1 cellular context compared by ENCODE assay signal in the genomic region with DNA sequence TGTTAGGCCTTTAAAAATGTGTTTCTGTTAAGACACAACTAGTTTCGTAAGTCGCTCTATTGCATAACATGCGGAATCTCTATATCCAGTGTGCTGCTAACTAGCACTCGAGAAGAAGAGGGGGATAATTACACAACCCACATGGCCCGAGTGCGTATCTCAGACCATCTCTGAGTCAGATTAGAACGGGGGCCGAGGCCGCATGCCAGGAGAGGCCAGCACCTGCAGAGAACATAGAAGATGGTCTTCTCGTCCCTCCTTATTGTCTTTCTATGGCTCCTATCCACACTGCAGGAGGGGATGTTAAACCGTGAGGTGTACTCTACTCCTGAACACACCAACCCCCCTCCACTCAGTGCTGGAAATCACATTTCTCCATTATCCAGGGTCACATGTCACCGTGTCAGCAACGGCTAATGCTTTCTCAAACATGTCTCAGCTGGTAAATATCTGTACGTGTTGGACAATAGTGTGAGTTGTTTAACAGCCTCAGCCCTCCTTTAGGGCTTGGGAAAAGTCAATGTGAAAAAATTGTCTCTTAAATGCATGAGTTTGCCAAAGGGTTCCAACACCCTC.
A peak's percentile ranks its signal among the peaks of the same experiment; 100 is the strongest.
TF ChIP-seq lines count a peak whose summit lies in the region.

No MANE protein-coding gene starts in this region.

TF ChIP-seq in HepG2, 621 proteins besides CTCF, POLR2A, EP300 and RAD21 (continued from another document):
- TF ChIP-seq, protein P1, sequence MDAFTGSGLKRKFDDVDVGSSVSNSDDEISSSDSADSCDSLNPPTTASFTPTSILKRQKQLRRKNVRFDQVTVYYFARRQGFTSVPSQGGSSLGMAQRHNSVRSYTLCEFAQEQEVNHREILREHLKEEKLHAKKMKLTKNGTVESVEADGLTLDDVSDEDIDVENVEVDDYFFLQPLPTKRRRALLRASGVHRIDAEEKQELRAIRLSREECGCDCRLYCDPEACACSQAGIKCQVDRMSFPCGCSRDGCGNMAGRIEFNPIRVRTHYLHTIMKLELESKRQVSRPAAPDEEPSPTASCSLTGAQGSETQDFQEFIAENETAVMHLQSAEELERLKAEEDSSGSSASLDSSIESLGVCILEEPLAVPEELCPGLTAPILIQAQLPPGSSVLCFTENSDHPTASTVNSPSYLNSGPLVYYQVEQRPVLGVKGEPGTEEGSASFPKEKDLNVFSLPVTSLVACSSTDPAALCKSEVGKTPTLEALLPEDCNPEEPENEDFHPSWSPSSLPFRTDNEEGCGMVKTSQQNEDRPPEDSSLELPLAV (CRISPR knock-in tag; conservative IDR thresholded peaks at IDR 0.05; ENCODE audit: low read depth), result no peak
- TF ChIP-seq KLF16 (CRISPR knock-in tag; IDR thresholded peaks at IDR 0.05) (0 out of 4 replicates have a peak, but pooled peaks of 1 of the 2 experiments have one; percentile 15), CEBPG (CRISPR knock-in tag; IDR thresholded peaks at IDR 0.05) (peak; percentile 88), KAT8 (CRISPR knock-in tag; IDR thresholded peaks at IDR 0.05) (0 out of 2 replicates have a peak, but pooled peaks have one; percentile 20), ZFX (CRISPR knock-in tag; IDR thresholded peaks at IDR 0.05; ENCODE audit: low read depth) (peak; percentile 16; the same call in 1 of the 2 replicates), ELF3 (CRISPR knock-in tag; IDR thresholded peaks at IDR 0.05) (no peak), DNMT3B (CRISPR knock-in tag; conservative IDR thresholded peaks at IDR 0.05) (no peak), KDM2A (CRISPR knock-in tag; IDR thresholded peaks at IDR 0.05; ENCODE audit: borderline replicate concordance, low read depth) (0 out of 2 replicates have a peak, but pooled peaks have one; percentile 21), TBP (CRISPR knock-in tag; IDR thresholded peaks at IDR 0.05) (no peak), ZNF563 (CRISPR knock-in tag; IDR thresholded peaks at IDR 0.05) (no peak), ZNF670 (CRISPR knock-in tag; IDR thresholded peaks at IDR 0.05; ENCODE audit: borderline replicate concordance) (no peak), GATAD2A (CRISPR knock-in tag; IDR thresholded peaks at IDR 0.05) (peak; percentile 69), GTF3A (CRISPR knock-in tag; conservative IDR thresholded peaks at IDR 0.05) (no peak), ZNF33B (CRISPR knock-in tag; IDR thresholded peaks at IDR 0.05) (no peak), NFYB (CRISPR knock-in tag; IDR thresholded peaks at IDR 0.05) (no peak), STAG1 (CRISPR knock-in tag; IDR thresholded peaks at IDR 0.05) (no peak), CBX5 (CRISPR knock-in tag; IDR thresholded peaks at IDR 0.05; ENCODE audit: borderline replicate concordance) (no peak), ZEB1 (IDR thresholded peaks at IDR 0.05; ENCODE audit: insufficient replicate concordance, low read depth) (no peak), RAD51 (IDR thresholded peaks at IDR 0.05; ENCODE audit: borderline replicate concordance) (no peak), THAP11 (CRISPR knock-in tag; IDR thresholded peaks at IDR 0.05) (no peak), ZNF790 (CRISPR knock-in tag; IDR thresholded peaks at IDR 0.05; ENCODE audit: borderline replicate concordance) (no peak), ZBTB7B (CRISPR knock-in tag; IDR thresholded peaks at IDR 0.05) (no peak), ZNF577 (CRISPR knock-in tag; IDR thresholded peaks at IDR 0.05; ENCODE audit: borderline replicate concordance, low read depth) (no peak), HOXA5 (CRISPR knock-in tag; IDR thresholded peaks at IDR 0.05) (no peak), ZNF101 (CRISPR knock-in tag; IDR thresholded peaks at IDR 0.05; ENCODE audit: borderline replicate concordance, low read depth) (no peak), NCOR1 (IDR thresholded peaks at IDR 0.05; ENCODE audit: borderline replicate concordance, low read length) (no peak), CEBPB (IDR thresholded peaks at IDR 0.05; ENCODE audit: borderline replicate concordance, low read depth, low read length) (peak; percentile 91)
- TF ChIP-seq, protein P2, sequence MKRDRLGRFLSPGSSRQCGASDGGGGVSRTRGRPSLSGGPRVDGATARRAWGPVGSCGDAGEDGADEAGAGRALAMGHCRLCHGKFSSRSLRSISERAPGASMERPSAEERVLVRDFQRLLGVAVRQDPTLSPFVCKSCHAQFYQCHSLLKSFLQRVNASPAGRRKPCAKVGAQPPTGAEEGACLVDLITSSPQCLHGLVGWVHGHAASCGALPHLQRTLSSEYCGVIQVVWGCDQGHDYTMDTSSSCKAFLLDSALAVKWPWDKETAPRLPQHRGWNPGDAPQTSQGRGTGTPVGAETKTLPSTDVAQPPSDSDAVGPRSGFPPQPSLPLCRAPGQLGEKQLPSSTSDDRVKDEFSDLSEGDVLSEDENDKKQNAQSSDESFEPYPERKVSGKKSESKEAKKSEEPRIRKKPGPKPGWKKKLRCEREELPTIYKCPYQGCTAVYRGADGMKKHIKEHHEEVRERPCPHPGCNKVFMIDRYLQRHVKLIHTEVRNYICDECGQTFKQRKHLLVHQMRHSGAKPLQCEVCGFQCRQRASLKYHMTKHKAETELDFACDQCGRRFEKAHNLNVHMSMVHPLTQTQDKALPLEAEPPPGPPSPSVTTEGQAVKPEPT (CRISPR knock-in tag; IDR thresholded peaks at IDR 0.05; ENCODE audit: low read depth), result no peak
- TF ChIP-seq, protein P3, sequence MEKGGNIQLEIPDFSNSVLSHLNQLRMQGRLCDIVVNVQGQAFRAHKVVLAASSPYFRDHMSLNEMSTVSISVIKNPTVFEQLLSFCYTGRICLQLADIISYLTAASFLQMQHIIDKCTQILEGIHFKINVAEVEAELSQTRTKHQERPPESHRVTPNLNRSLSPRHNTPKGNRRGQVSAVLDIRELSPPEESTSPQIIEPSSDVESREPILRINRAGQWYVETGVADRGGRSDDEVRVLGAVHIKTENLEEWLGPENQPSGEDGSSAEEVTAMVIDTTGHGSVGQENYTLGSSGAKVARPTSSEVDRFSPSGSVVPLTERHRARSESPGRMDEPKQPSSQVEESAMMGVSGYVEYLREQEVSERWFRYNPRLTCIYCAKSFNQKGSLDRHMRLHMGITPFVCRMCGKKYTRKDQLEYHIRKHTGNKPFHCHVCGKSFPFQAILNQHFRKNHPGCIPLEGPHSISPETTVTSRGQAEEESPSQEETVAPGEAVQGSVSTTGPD (CRISPR knock-in tag; IDR thresholded peaks at IDR 0.05), result no peak
- TF ChIP-seq, protein P4, sequence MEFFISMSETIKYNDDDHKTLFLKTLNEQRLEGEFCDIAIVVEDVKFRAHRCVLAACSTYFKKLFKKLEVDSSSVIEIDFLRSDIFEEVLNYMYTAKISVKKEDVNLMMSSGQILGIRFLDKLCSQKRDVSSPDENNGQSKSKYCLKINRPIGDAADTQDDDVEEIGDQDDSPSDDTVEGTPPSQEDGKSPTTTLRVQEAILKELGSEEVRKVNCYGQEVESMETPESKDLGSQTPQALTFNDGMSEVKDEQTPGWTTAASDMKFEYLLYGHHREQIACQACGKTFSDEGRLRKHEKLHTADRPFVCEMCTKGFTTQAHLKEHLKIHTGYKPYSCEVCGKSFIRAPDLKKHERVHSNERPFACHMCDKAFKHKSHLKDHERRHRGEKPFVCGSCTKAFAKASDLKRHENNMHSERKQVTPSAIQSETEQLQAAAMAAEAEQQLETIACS (CRISPR knock-in tag; IDR thresholded peaks at IDR 0.05), result no peak
- TF ChIP-seq, protein P5, sequence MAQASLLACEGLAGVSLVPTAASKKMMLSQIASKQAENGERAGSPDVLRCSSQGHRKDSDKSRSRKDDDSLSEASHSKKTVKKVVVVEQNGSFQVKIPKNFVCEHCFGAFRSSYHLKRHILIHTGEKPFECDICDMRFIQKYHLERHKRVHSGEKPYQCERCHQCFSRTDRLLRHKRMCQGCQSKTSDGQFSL (CRISPR knock-in tag; IDR thresholded peaks at IDR 0.05), result no peak
- TF ChIP-seq, protein P6, sequence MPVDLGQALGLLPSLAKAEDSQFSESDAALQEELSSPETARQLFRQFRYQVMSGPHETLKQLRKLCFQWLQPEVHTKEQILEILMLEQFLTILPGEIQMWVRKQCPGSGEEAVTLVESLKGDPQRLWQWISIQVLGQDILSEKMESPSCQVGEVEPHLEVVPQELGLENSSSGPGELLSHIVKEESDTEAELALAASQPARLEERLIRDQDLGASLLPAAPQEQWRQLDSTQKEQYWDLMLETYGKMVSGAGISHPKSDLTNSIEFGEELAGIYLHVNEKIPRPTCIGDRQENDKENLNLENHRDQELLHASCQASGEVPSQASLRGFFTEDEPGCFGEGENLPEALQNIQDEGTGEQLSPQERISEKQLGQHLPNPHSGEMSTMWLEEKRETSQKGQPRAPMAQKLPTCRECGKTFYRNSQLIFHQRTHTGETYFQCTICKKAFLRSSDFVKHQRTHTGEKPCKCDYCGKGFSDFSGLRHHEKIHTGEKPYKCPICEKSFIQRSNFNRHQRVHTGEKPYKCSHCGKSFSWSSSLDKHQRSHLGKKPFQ (CRISPR knock-in tag; IDR thresholded peaks at IDR 0.05; ENCODE audit: insufficient replicate concordance), result no peak
TF ChIP-seq in HepG2: peak in this region for 27.
